9 cellular contexts compared by ENCODE assay signal in genomic region chr19:54971446-54971845, GRCh38. TPM values are rescaled to one million over a fixed set of nuclear protein-coding genes. Genes with fewer than 3 reads are reported as not detected.
"Had no signal": no experiment of that assay in that cellular context is flagged by ENCODE, and none has a peak within 500 bp of the region (broad histone marks: within the 10 kb centered on the region; RNA-seq: fewer than 3 reads in every experiment).

No MANE protein-coding gene starts in this region.

RNA-seq across cellular contexts. Expression of gene NLRP2, which starts 5.3 kb away (rescaled TPM):
- total RNA-seq: OCI-LY7, PC-3, SJCRH30, SJSA1, SK-MEL-5 had no signal

RNA-seq across cellular contexts. Expression of gene NLRP7, which starts 24.1 kb away (rescaled TPM):
- total RNA-seq: PC-3, Peyer's patch, Right ventricle myocardium inferior, Right ventricle myocardium superior, RPMI7951, SJSA1 had no signal
